In the genomic region with DNA sequence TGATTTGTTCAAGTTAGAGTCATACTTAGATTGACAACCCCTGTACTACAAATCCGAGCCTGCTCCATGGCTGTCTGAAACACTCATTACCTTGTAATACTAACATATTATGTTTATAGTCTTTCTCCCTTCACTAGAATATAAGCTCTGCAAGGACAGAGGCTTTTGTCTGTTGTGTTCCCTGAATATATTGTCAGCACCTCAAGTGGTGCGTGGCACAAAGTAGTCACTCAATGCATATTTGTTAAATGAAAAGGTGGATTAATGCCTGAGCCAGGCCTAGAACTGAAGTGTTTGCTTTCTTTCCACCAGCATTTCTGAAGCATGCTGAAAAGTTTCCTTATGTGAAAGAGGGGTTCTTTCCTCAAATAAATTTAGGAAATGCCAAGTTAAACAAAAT, we compare ENCODE assay signal across 22 cellular contexts. TPM values are rescaled to one million over a fixed set of nuclear protein-coding genes. Genes with fewer than 3 reads are reported as not detected.
DNase-seq lines count a peak whose midpoint lies in the region; TF ChIP-seq lines count a peak whose summit lies in the region.
"Had no signal": no experiment of that assay in that cellular context is flagged by ENCODE, and none has a peak within 500 bp of the region (broad histone marks: within the 10 kb centered on the region; RNA-seq: fewer than 3 reads in every experiment).

No MANE protein-coding gene starts in this region.

- no peaks in the 10 kb centered on the region for H3K9me3 Mint-ChIP-seq in activated T-helper 2 cell treated with anti-CD3 and anti-CD28 coated beads, Interferon-gamma antibody, Interleukin-2, Interleukin-4, amounts not matched to agents 10 μg/mL and 5 μg/mL and 100 μg/mL, durations not matched to agents 14 hours and 24 hours and 36 hours
- H3K9me3 Mint-ChIP-seq: activated naive CD8-positive, alpha-beta T cell treated with anti-CD3 and anti-CD28 coated beads, Interleukin-2, amount 10 ng/mL, durations not matched to agents 7 days and 5 days; CD4-positive, alpha-beta T cell; nephron; stimulated activated naive CD8-positive, alpha-beta T cell treated with anti-CD3 and anti-CD28 coated beads, Interleukin-15, Interleukin-2, amounts not matched to agents 100 ng/mL and 50 ng/mL, for 24 hours had no signal

- H3K4me3 ChIP-seq in HEK293 (ENCODE audit: low read depth, low read length) (no peak overlapping the region), neutrophil (ENCODE audit: low read depth in 1 of 2, low read length in 1 of 2) (no peak overlapping the region), prostate gland (no peak overlapping the region)
- H3K4me3 ChIP-seq: colonic mucosa, skin epidermis had no signal

- no peaks in the 10 kb centered on the region for H3K9me3 ChIP-seq in HEK293 (ENCODE audit: control insufficient read depth, insufficient read depth, low read depth, low read length)
- no peaks in the 10 kb centered on the region for H3K9me3 ChIP-seq in neutrophil
- no peaks in the 10 kb centered on the region for H3K9me3 ChIP-seq in prostate gland
- H3K9me3 ChIP-seq: colonic mucosa had no signal

- intact Hi-C loops in activated T-helper 2 cell treated with anti-CD3 and anti-CD28 coated beads, Interferon-gamma antibody, Interleukin-2, Interleukin-4, amounts not matched to agents 10 μg/mL and 5 μg/mL and 100 μg/mL, durations not matched to agents 14 hours and 24 hours and 36 hours (cut with micrococcal nuclease), result loop anchor here (5.0 kb wide), 1 partner anchor 142 kb away; no protein-coding TSS in a partner anchor
- intact Hi-C loops in prostate gland (cut with DNase I), result no loop called here

- no peak overlapping the region for H3K4me3 Mint-ChIP-seq in activated T-helper 2 cell treated with anti-CD3 and anti-CD28 coated beads, Interferon-gamma antibody, Interleukin-2, Interleukin-4, amounts not matched to agents 10 μg/mL and 5 μg/mL and 100 μg/mL, durations not matched to agents 14 hours and 24 hours and 36 hours (ENCODE audit: low read depth)
- H3K4me3 Mint-ChIP-seq: activated naive CD8-positive, alpha-beta T cell treated with anti-CD3 and anti-CD28 coated beads, Interleukin-2, amount 10 ng/mL, durations not matched to agents 7 days and 5 days; CD4-positive, alpha-beta T cell; nephron; stimulated activated naive CD8-positive, alpha-beta T cell treated with anti-CD3 and anti-CD28 coated beads, Interleukin-15, Interleukin-2, amounts not matched to agents 100 ng/mL and 50 ng/mL, for 24 hours had no signal

- CTCF ChIA-PET in HEK293 (lab: Yijun Ruan, JAX), result no interaction called here

- no peaks in the 10 kb centered on the region for H3K27me3 ChIP-seq in neutrophil
- H3K27me3 ChIP-seq in prostate gland (replicated peaks; ENCODE audit: insufficient read depth), result no peaks in the 10 kb centered on the region
- H3K27me3 ChIP-seq: brain microvascular endothelial cell, colonic mucosa had no signal

- H3K27ac Mint-ChIP-seq in activated T-helper 2 cell treated with anti-CD3 and anti-CD28 coated beads, Interferon-gamma antibody, Interleukin-2, Interleukin-4, amounts not matched to agents 10 μg/mL and 5 μg/mL and 100 μg/mL, durations not matched to agents 14 hours and 24 hours and 36 hours, result peak overlapping the region; percentile 51
- H3K27ac Mint-ChIP-seq: activated naive CD8-positive, alpha-beta T cell treated with anti-CD3 and anti-CD28 coated beads, Interleukin-2, amount 10 ng/mL, durations not matched to agents 7 days and 5 days; CD4-positive, alpha-beta T cell had no signal

- 83% methylated on average over 2 of the region's 2 CpGs for WGBS in prostate gland

- DNase-seq in DMS53 treated with DMSO at 0.1 percent for 48 hours (lab: John Stamatoyannopoulos, UW; ENCODE audit: unreplicated experiment) (peak; percentile 66), hypothalamus (lab: John Stamatoyannopoulos, UW) (no peak), cerebellum (ENCODE audit: low spot score) (no peak), prostate gland (ENCODE audit: low spot score) (no peak), HUDEP-2 (lab: John Stamatoyannopoulos, UW; ENCODE audit: unreplicated experiment in 76 of 76) (no peak)
- DNase-seq in activated T-helper 2 cell treated with anti-CD3 and anti-CD28 coated beads, Interferon-gamma antibody, Interleukin-2, Interleukin-4, amounts not matched to agents 10 μg/mL and 5 μg/mL and 100 μg/mL, durations not matched to agents 14 hours and 24 hours and 36 hours (ENCODE audit: low spot score), result no peak
- DNase-seq: activated CD4-positive, CD25-positive, alpha-beta regulatory T cell treated with anti-CD3 and anti-CD28 coated beads, Interleukin-2, amount 50 U/mL, for 72 hours; activated naive CD8-positive, alpha-beta T cell treated with anti-CD3 and anti-CD28 coated beads, Interleukin-2, amount 10 ng/mL, durations not matched to agents 7 days and 5 days; brain microvascular endothelial cell; CD4-positive, alpha-beta T cell; colonic mucosa; glutamatergic neuron; KG1; NCI-H2029 treated with DMSO at 0.1 percent for 48 hours; NCI-H524; stimulated activated CD4-positive, alpha-beta T cell treated with anti-CD3 and anti-CD28 coated beads, Interleukin-4, amount 100 ng/mL, for 1 hour had no signal

- TF ChIP-seq POLR2A in prostate gland (IDR thresholded peaks at IDR 0.05), result no peak

- POLR2A ChIA-PET in HEK293 (lab: Yijun Ruan, JAX), result no interaction called here

- H3K27ac ChIP-seq in HEK293 (ENCODE audit: extremely low read depth, low read depth, low read length) (no peak overlapping the region), neutrophil (peak overlapping the region; percentile 76), prostate gland (no peak overlapping the region)
- H3K27ac ChIP-seq: brain microvascular endothelial cell, colonic mucosa, RWPE1 had no signal

- H3K4me1 ChIP-seq in HEK293 (ENCODE audit: control insufficient read depth, insufficient read depth, low read length) (peaks cover 16% of the 10 kb centered on the region), neutrophil (ENCODE audit: control insufficient read depth in 1 of 2, insufficient read depth in 1 of 2, low read depth in 1 of 2, low read length in 1 of 2) (peaks cover 60 to 66% of the 10 kb centered on the region in 2 experiments), prostate gland (replicated peaks) (peaks cover 5% of the 10 kb centered on the region)
- H3K4me1 ChIP-seq: colonic mucosa had no signal

- no peaks in the 10 kb centered on the region for H3K27me3 Mint-ChIP-seq in activated T-helper 2 cell treated with anti-CD3 and anti-CD28 coated beads, Interferon-gamma antibody, Interleukin-2, Interleukin-4, amounts not matched to agents 10 μg/mL and 5 μg/mL and 100 μg/mL, durations not matched to agents 14 hours and 24 hours and 36 hours (ENCODE audit: low read depth)
- H3K27me3 Mint-ChIP-seq: activated naive CD8-positive, alpha-beta T cell treated with anti-CD3 and anti-CD28 coated beads, Interleukin-2, amount 10 ng/mL, durations not matched to agents 7 days and 5 days; CD4-positive, alpha-beta T cell; stimulated activated naive CD8-positive, alpha-beta T cell treated with anti-CD3 and anti-CD28 coated beads, Interleukin-15, Interleukin-2, amounts not matched to agents 100 ng/mL and 50 ng/mL, for 24 hours had no signal

- peaks cover 55% of the 10 kb centered on the region for H3K4me1 Mint-ChIP-seq in activated T-helper 2 cell treated with anti-CD3 and anti-CD28 coated beads, Interferon-gamma antibody, Interleukin-2, Interleukin-4, amounts not matched to agents 10 μg/mL and 5 μg/mL and 100 μg/mL, durations not matched to agents 14 hours and 24 hours and 36 hours (ENCODE audit: low read depth)

- H3K36me3 ChIP-seq in HEK293 (ENCODE audit: control insufficient read depth in 2 of 2, insufficient read depth in 1 of 2, low read length in 2 of 2), result no peaks in the 10 kb centered on the region
- no peaks in the 10 kb centered on the region for H3K36me3 ChIP-seq in neutrophil
- H3K36me3 ChIP-seq in prostate gland, result no peaks in the 10 kb centered on the region
- H3K36me3 ChIP-seq: colonic mucosa had no signal

- peaks cover 64% of the 10 kb centered on the region for H3K36me3 Mint-ChIP-seq in activated T-helper 2 cell treated with anti-CD3 and anti-CD28 coated beads, Interferon-gamma antibody, Interleukin-2, Interleukin-4, amounts not matched to agents 10 μg/mL and 5 μg/mL and 100 μg/mL, durations not matched to agents 14 hours and 24 hours and 36 hours (ENCODE audit: low read depth)

- TF ChIP-seq CTCF in HEK293 (tag by site-specific recombination; IDR thresholded peaks at IDR 0.05), result no peak
- TF ChIP-seq CTCF in neutrophil (IDR thresholded peaks at IDR 0.05), result no peak
- no peak for TF ChIP-seq CTCF in prostate gland (IDR thresholded peaks at IDR 0.05)

TF ChIP-seq in HEK293, 187 proteins besides CTCF, POLR2A, EP300 and RAD21:
- TF ChIP-seq SCRT2 (tag by site-specific recombination; IDR thresholded peaks at IDR 0.05) (no peak), ZNF664 (tag by site-specific recombination; IDR thresholded peaks at IDR 0.05) (peak; percentile 73)
TF ChIP-seq in HEK293: peak in this region for 1.

RNA-seq across cellular contexts. Expression of a gene that starts 36.3 kb away (rescaled TPM):
- total RNA-seq in activated T-helper 2 cell treated with anti-CD3 and anti-CD28 coated beads, Interferon-gamma antibody, Interleukin-2, Interleukin-4, amounts not matched to agents 10 μg/mL and 5 μg/mL and 100 μg/mL, durations not matched to agents 14 hours and 24 hours and 36 hours, result 124 and 135 TPM in 2 replicates
- total RNA-seq in cerebellum (5.4 TPM), prostate gland (100 to 1,000 TPM in 1 of 2 donors, 10 to 100 TPM in 1; 80.0 to 104 TPM)

Comparison
In these comparisons a context has a peak if more than half of its experiments do, and no peak if none do; other contexts are left out.
1. RNA of a gene that starts 36.3 kb away (total RNA-seq): 124 to 135 TPM in activated T-helper 2 cell treated with anti-CD3 and anti-CD28 coated beads, Interferon-gamma antibody, Interleukin-2, Interleukin-4, amounts not matched to agents 10 μg/mL and 5 μg/mL and 100 μg/mL, durations not matched to agents 14 hours and 24 hours and 36 hours and 80.0 to 104 TPM in prostate gland; 5.4 TPM in cerebellum (single experiment); every median in the first group is over 10 times any median in the second.